ENCODE assay signal across 19 cellular contexts in genomic region chr6:158061709-158062461, GRCh38.
DNase-seq lines count a peak whose midpoint lies in the region; ATAC-seq, FAIRE-seq and TF ChIP-seq lines count a peak whose summit lies in the region.
"Had no signal": no experiment of that assay in that cellular context is flagged by ENCODE, and none has a peak within 500 bp of the region (broad histone marks: within the 10 kb centered on the region; RNA-seq: fewer than 3 reads in every experiment).

No MANE protein-coding gene starts in this region.

- in situ Hi-C loops in GM23248 (cut with MboI): loop anchor here (25.0 kb wide), 1 partner anchor 300 kb away; no protein-coding TSS in a partner anchor
- in situ Hi-C loops in brain microvascular endothelial cell (cut with HindIII; ENCODE audit: low pct_ligation_motif_present, low sequenced_read_pairs): no loop called here

- H3K4me1 ChIP-seq in A549 (peaks cover 53% of the 10 kb centered on the region), GM23248 (ENCODE audit: insufficient read depth) (peaks cover 39% of the 10 kb centered on the region), osteoblast (ENCODE audit: insufficient read depth, low read length) (peaks cover 50% of the 10 kb centered on the region)

- H3K36me3 ChIP-seq in GM23248 (ENCODE audit: low read depth) (peaks cover 21% of the 10 kb centered on the region), brain microvascular endothelial cell (replicated peaks) (peaks cover 83% of the 10 kb centered on the region), osteoblast (ENCODE audit: insufficient read depth, low read length) (peaks cover 73% of the 10 kb centered on the region)

- WGBS in A549 (ENCODE audit: missing lambda C conversion rate): 96% methylated on average over 16 of the region's 29 CpGs
- WGBS in GM23248 (ENCODE audit: low coverage in 1 of 2, low lambda C conversion rate in 2 of 2, missing lambda C conversion rate in 2 of 2), 2 experiments: 95% methylated on average over 28 to 29 of the region's 29 CpGs

- no peak overlapping the region for H3K4me3 ChIP-seq in A549
- no peak overlapping the region for H3K4me3 ChIP-seq in GM23248
- no peak overlapping the region for H3K4me3 ChIP-seq in brain microvascular endothelial cell (ENCODE audit: low read depth, low read length)
- H3K4me3 ChIP-seq in osteoblast (ENCODE audit: insufficient read depth, low read length): no peak overlapping the region
- H3K4me3 ChIP-seq: skin epidermis had no signal

- no peak for TF ChIP-seq EP300 in A549 (IDR thresholded peaks at IDR 0.05)

- H3K9me3 Mint-ChIP-seq in activated T-cell treated with anti-CD3 and anti-CD28 coated beads, Interleukin-2, amount 50 U/mL, for 4 hours: no peaks in the 10 kb centered on the region
- H3K9me3 Mint-ChIP-seq: activated T-helper 17 cell treated with anti-CD3 and anti-CD28 coated beads, Interleukin-2, amount 50 U/mL, for 72 hours; stimulated activated memory B cell treated with anti-CD40 and anti-IgM and Interleukin-4, amounts not matched to agents 10 μg/mL and 1 μg/mL and 100 μg/mL, for 72 hours had no signal

- H3K27me3 Mint-ChIP-seq in activated T-cell treated with anti-CD3 and anti-CD28 coated beads, Interleukin-2, amount 50 U/mL, for 4 hours (ENCODE audit: low read depth): no peaks in the 10 kb centered on the region
- H3K27me3 Mint-ChIP-seq: activated T-helper 17 cell treated with anti-CD3 and anti-CD28 coated beads, Interleukin-2, amount 50 U/mL, for 72 hours; stimulated activated memory B cell treated with anti-CD40 and anti-IgM and Interleukin-4, amounts not matched to agents 10 μg/mL and 1 μg/mL and 100 μg/mL, for 72 hours had no signal

- H3F3A ChIP-seq in GM23248 (ENCODE audit: insufficient read depth): peaks cover 36% of the 10 kb centered on the region

- H3K4me2 ChIP-seq in A549: peak overlapping the region; percentile 60; the same call in 2 of the 3 replicates
- H3K4me2 ChIP-seq in GM23248 (ENCODE audit: unreplicated experiment): no peak overlapping the region
- H3K4me2 ChIP-seq in osteoblast (ENCODE audit: insufficient read depth, low read length): no peak overlapping the region
- H3K4me2 ChIP-seq: KMS-11 had no signal

- peaks cover 9% of the 10 kb centered on the region; the same call in 1 of the 2 replicates for H3K79me2 ChIP-seq in GM23248 (ENCODE audit: insufficient read depth)
- H3K79me2 ChIP-seq in osteoblast (ENCODE audit: insufficient read depth, low read length): peaks cover 13% of the 10 kb centered on the region

- no peaks in the 10 kb centered on the region for H3K9me3 ChIP-seq in A549
- no peaks in the 10 kb centered on the region for H3K9me3 ChIP-seq in GM23248 (ENCODE audit: low read depth)
- no peaks in the 10 kb centered on the region for H3K9me3 ChIP-seq in osteoblast (ENCODE audit: low read depth, low read length)

- TF ChIP-seq RAD21 in A549 (conservative IDR thresholded peaks at IDR 0.05 in 1 of 2, IDR thresholded peaks at IDR 0.05 in 1 of 2): no peak

- no peaks in the 10 kb centered on the region for H3K9me2 ChIP-seq in GM23248 (ENCODE audit: insufficient read depth)

- no peak overlapping the region for H3K4me3 Mint-ChIP-seq in activated T-cell treated with anti-CD3 and anti-CD28 coated beads, Interleukin-2, amount 50 U/mL, for 4 hours
- H3K4me3 Mint-ChIP-seq: activated T-helper 17 cell treated with anti-CD3 and anti-CD28 coated beads, Interleukin-2, amount 50 U/mL, for 72 hours; stimulated activated memory B cell treated with anti-CD40 and anti-IgM and Interleukin-4, amounts not matched to agents 10 μg/mL and 1 μg/mL and 100 μg/mL, for 72 hours had no signal

- FAIRE-seq in A549 (lab: Jason Lieb, UNC): no peak
- FAIRE-seq: D721Med had no signal

- no peak overlapping the region; the same call in 1 of the 2 replicates for H3K9ac ChIP-seq in GM23248
- H3K9ac ChIP-seq: KMS-11 had no signal

- H4K20me1 ChIP-seq in GM23248 (ENCODE audit: insufficient read depth) (no peaks in the 10 kb centered on the region), osteoblast (ENCODE audit: insufficient read depth, low read length) (no peaks in the 10 kb centered on the region)

- peaks cover 10% of the 10 kb centered on the region for H3K36me3 Mint-ChIP-seq in activated T-cell treated with anti-CD3 and anti-CD28 coated beads, Interleukin-2, amount 50 U/mL, for 4 hours (ENCODE audit: insufficient read depth)

- no peak for TF ChIP-seq POLR2A in A549 (IDR thresholded peaks at IDR 0.05; ENCODE audit: low read length)

- H2AFZ ChIP-seq in GM23248 (no peak overlapping the region), osteoblast (ENCODE audit: low read length) (no peak overlapping the region)

- H3K27ac ChIP-seq in A549 (peak overlapping the region; percentile 94 to 98), GM23248 (peak overlapping the region; percentile 99), brain microvascular endothelial cell (peak overlapping the region; percentile 94), osteoblast (ENCODE audit: low read depth, low read length) (peak overlapping the region; percentile 99)
- H3K27ac ChIP-seq: HL-60, KMS-11 had no signal

- CTCF ChIA-PET in A549 (lab: Yijun Ruan, JAX): interaction anchor here (1.0 to 7.6 kb wide), 3 partner anchors 10 to 35 kb away, joined by 3 to 57 read pairs (median 19); no protein-coding TSS in a partner anchor

- DNase-seq in A549 (ENCODE audit: low read depth in 1 of 2, low spot score in 1 of 2): no peak
- peak; percentile 33 for DNase-seq in GM23248
- DNase-seq in brain microvascular endothelial cell: peak; percentile 53
- DNase-seq in osteoblast (ENCODE audit: insufficient read length, low spot score, missing footprints): peak; percentile 93
- DNase-seq in activated T-cell treated with anti-CD3 and anti-CD28 coated beads, Interleukin-2, amount 50 U/mL, for 4 hours: no peak
- no peak for DNase-seq in OCI-M2 (lab: John Stamatoyannopoulos, UW; ENCODE audit: unreplicated experiment)
- no peak for DNase-seq in activated CD8-positive, alpha-beta memory T cell treated with anti-CD3 and anti-CD28 coated beads, Interleukin-2, amount 50 U/mL, for 48 hours
- DNase-seq: cortex of kidney, erythroblast, kidney glomerular epithelial cell, NCI-H1436, NCI-H446 treated with DMSO at 0.1 percent for 48 hours had no signal

- H3K27me3 ChIP-seq in GM23248 (replicated peaks; ENCODE audit: insufficient read depth) (no peaks in the 10 kb centered on the region), brain microvascular endothelial cell (replicated peaks) (no peaks in the 10 kb centered on the region), osteoblast (ENCODE audit: insufficient read depth, low read length) (no peaks in the 10 kb centered on the region)

- TF ChIP-seq CTCF in A549 (IDR thresholded peaks at IDR 0.05): no peak
- no peak for TF ChIP-seq CTCF in brain microvascular endothelial cell (IDR thresholded peaks at IDR 0.05; ENCODE audit: low read depth, low read length, missing control alignments)
- no peak for TF ChIP-seq CTCF in osteoblast (IDR thresholded peaks at IDR 0.05; ENCODE audit: extremely low read depth, low read depth, low read length)

- ATAC-seq in A549 (no peak), GM19035 (IDR thresholded peaks at IDR 0.05; ENCODE audit: unreplicated experiment) (no peak)
- no peak for ATAC-seq in activated T-cell treated with anti-CD3 and anti-CD28 coated beads, Interleukin-2, amount 50 U/mL, for 4 hours
- ATAC-seq: activated T-helper 17 cell treated with anti-CD3 and anti-CD28 coated beads, Interleukin-2, amount 50 U/mL, for 72 hours; stimulated activated memory B cell treated with anti-CD40 and anti-IgM and Interleukin-4, amounts not matched to agents 10 μg/mL and 1 μg/mL and 100 μg/mL, for 72 hours had no signal

- POLR2A ChIA-PET in A549 (lab: Yijun Ruan, JAX): no interaction called here

- peaks cover 29% of the 10 kb centered on the region for H3K4me1 Mint-ChIP-seq in activated T-cell treated with anti-CD3 and anti-CD28 coated beads, Interleukin-2, amount 50 U/mL, for 4 hours (ENCODE audit: low read depth)

TF ChIP-seq in A549, 52 proteins besides CTCF, POLR2A, EP300 and RAD21:
- TF ChIP-seq BHLHE40 (IDR thresholded peaks at IDR 0.05; ENCODE audit: low read depth, low read length) (no peak), ZC3H11A (IDR thresholded peaks at IDR 0.05) (no peak), TFCP2L1 (CRISPR knock-in tag; IDR thresholded peaks at IDR 0.05) (no peak), MYC (IDR thresholded peaks at IDR 0.05; ENCODE audit: borderline replicate concordance, low read length) (no peak), FOXS1 (CRISPR knock-in tag; IDR thresholded peaks at IDR 0.05) (no peak), CHD4 (IDR thresholded peaks at IDR 0.05; ENCODE audit: borderline replicate concordance) (no peak), SMC3 (IDR thresholded peaks at IDR 0.05) (no peak), RARB (CRISPR knock-in tag; IDR thresholded peaks at IDR 0.05) (no peak), RNF2 (IDR thresholded peaks at IDR 0.05; ENCODE audit: borderline replicate concordance, low read depth) (no peak), HEYL (CRISPR knock-in tag; IDR thresholded peaks at IDR 0.05) (no peak), NPAS2 (CRISPR knock-in tag; IDR thresholded peaks at IDR 0.05; ENCODE audit: borderline replicate concordance) (no peak), ZSCAN20 (CRISPR knock-in tag; IDR thresholded peaks at IDR 0.05) (no peak), ESRRA (IDR thresholded peaks at IDR 0.05; ENCODE audit: borderline replicate concordance, low read length) (no peak), FOSB (CRISPR knock-in tag; IDR thresholded peaks at IDR 0.05) (no peak), KDM1A (IDR thresholded peaks at IDR 0.05; ENCODE audit: low read depth) (no peak)

Comparison
In these comparisons a context has a peak if more than half of its experiments do, and no peak if none do; other contexts are left out.
1. DNase-seq: peak in GM23248 (single experiment), brain microvascular endothelial cell (single experiment) and osteoblast (single experiment); none in A549 (0 of 2), activated T-cell treated with anti-CD3 and anti-CD28 coated beads, Interleukin-2, amount 50 U/mL, for 4 hours (single experiment), OCI-M2 (single experiment) and activated CD8-positive, alpha-beta memory T cell treated with anti-CD3 and anti-CD28 coated beads, Interleukin-2, amount 50 U/mL, for 48 hours (single experiment).
2. Peak in every context shown above with its lines, with median percentiles within 50 percentile points of each other: H3K27ac ChIP-seq.